25 cellular contexts compared by ENCODE assay signal in the genomic region with DNA sequence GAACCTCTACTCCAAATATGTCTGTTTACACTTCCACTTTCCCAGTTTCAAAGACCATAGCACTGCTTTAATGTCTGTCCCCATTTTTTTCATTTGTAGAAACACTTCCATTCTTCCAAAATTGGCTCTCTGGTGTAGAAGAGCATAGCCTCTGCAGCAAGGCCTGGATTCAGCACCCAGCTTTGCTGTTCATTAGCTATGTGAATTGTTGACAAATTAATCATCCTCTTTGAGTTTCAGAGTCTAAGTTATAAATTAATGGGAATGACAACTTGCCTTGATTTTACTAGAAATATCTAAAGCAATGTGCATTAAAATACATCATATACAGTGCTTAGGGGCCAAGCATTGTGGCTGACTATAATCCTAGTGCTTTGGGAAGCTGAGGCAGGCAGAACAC. TPM values are rescaled to one million over a fixed set of nuclear protein-coding genes. Genes with fewer than 3 reads are reported as not detected.
DNase-seq lines count a peak whose midpoint lies in the region; ATAC-seq and TF ChIP-seq lines count a peak whose summit lies in the region.
"Had no signal": no experiment of that assay in that cellular context is flagged by ENCODE, and none has a peak within 500 bp of the region (broad histone marks: within the 10 kb centered on the region; RNA-seq: fewer than 3 reads in every experiment).

No MANE protein-coding gene starts in this region.

- CTCF ChIA-PET in WTC11 (lab: Charles Lee) = no interaction called here

- ATAC-seq in WTC11 = no peak
- no peak for ATAC-seq in GM18498 (IDR thresholded peaks at IDR 0.05; ENCODE audit: unreplicated experiment)
- ATAC-seq in GM19328 (IDR thresholded peaks at IDR 0.05; ENCODE audit: unreplicated experiment) = no peak
- ATAC-seq: GM12878 had no signal

- peak overlapping the region; percentile 80; the same call in 1 of the 2 replicates for H3K27ac Mint-ChIP-seq in WTC11
- H3K27ac Mint-ChIP-seq: CD14-positive monocyte; CD4-positive, alpha-beta memory T cell; CD4-positive, CD25-positive, alpha-beta regulatory T cell; CD8-positive, alpha-beta memory T cell had no signal

- no peak for TF ChIP-seq CTCF in WTC11 (IDR thresholded peaks at IDR 0.05)

- no peaks in the 10 kb centered on the region for H3K36me3 Mint-ChIP-seq in WTC11
- H3K36me3 Mint-ChIP-seq: CD14-positive monocyte; CD4-positive, alpha-beta memory T cell; CD4-positive, CD25-positive, alpha-beta regulatory T cell; CD8-positive, alpha-beta memory T cell had no signal

- H3K4me1 Mint-ChIP-seq in WTC11 = peaks cover 17% of the 10 kb centered on the region
- H3K4me1 Mint-ChIP-seq: CD14-positive monocyte; CD4-positive, alpha-beta memory T cell; CD4-positive, CD25-positive, alpha-beta regulatory T cell; CD8-positive, alpha-beta memory T cell had no signal

- H3K9me3 Mint-ChIP-seq in WTC11 = no peaks in the 10 kb centered on the region
- H3K9me3 Mint-ChIP-seq: CD4-positive, alpha-beta memory T cell; CD8-positive, alpha-beta memory T cell had no signal

- DNase-seq in WTC11 (ENCODE audit: low spot score) = no peak
- DNase-seq in kidney glomerular epithelial cell (lab: John Stamatoyannopoulos, UW) = peak; percentile 15
- peak; percentile 76 for DNase-seq in renal cortical epithelial cell (ENCODE audit: low read depth)
- no peak for DNase-seq in NCI-H2081 treated with DMSO at 0.1 percent for 48 hours (lab: John Stamatoyannopoulos, UW)
- DNase-seq: 8988T; ACHN; BE2C; C1 segment of cervical spinal cord; CD4-positive, alpha-beta memory T cell; CD4-positive, CD25-positive, alpha-beta regulatory T cell; CD8-positive, alpha-beta memory T cell; COR-L47; DMS 273 treated with DMSO at 0.1 percent for 48 hours; DMS153; DMS53; DMS79; DND-41; EL; GDM1 had no signal

- POLR2A ChIA-PET in WTC11 (lab: Charles Lee) = no interaction called here

- no peaks in the 10 kb centered on the region for H3K27me3 Mint-ChIP-seq in WTC11 (ENCODE audit: low read depth)
- H3K27me3 Mint-ChIP-seq: CD4-positive, alpha-beta memory T cell; CD4-positive, CD25-positive, alpha-beta regulatory T cell; CD8-positive, alpha-beta memory T cell had no signal

- H3K4me3 Mint-ChIP-seq in WTC11 = no peak overlapping the region
- H3K4me3 Mint-ChIP-seq: CD14-positive monocyte; CD4-positive, alpha-beta memory T cell; CD4-positive, CD25-positive, alpha-beta regulatory T cell; CD8-positive, alpha-beta memory T cell had no signal

TF ChIP-seq in WTC11, 78 proteins besides CTCF, POLR2A, EP300 and RAD21 (continues in another document):
- no peak for TF ChIP-seq PRRX2 (CRISPR knock-in tag; IDR thresholded peaks at IDR 0.05)
- no peak for TF ChIP-seq FOXJ3 (CRISPR knock-in tag; IDR thresholded peaks at IDR 0.05; ENCODE audit: borderline replicate concordance)
- no peak for TF ChIP-seq JAZF1 (CRISPR knock-in tag; IDR thresholded peaks at IDR 0.05)
- TF ChIP-seq OVOL2 (CRISPR knock-in tag; IDR thresholded peaks at IDR 0.05; ENCODE audit: borderline replicate concordance) = no peak
- no peak for TF ChIP-seq TEAD1 (CRISPR knock-in tag; IDR thresholded peaks at IDR 0.05)
- TF ChIP-seq, protein P1, sequence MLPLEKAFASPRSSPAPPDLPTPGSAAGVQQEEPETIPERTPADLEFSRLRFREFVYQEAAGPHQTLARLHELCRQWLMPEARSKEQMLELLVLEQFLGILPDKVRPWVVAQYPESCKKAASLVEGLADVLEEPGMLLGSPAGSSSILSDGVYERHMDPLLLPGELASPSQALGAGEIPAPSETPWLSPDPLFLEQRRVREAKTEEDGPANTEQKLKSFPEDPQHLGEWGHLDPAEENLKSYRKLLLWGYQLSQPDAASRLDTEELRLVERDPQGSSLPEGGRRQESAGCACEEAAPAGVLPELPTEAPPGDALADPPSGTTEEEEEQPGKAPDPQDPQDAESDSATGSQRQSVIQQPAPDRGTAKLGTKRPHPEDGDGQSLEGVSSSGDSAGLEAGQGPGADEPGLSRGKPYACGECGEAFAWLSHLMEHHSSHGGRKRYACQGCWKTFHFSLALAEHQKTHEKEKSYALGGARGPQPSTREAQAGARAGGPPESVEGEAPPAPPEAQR (CRISPR knock-in tag; IDR thresholded peaks at IDR 0.05) = no peak
- TF ChIP-seq HMGA2 (CRISPR knock-in tag; IDR thresholded peaks at IDR 0.05) = no peak
- TF ChIP-seq ZNF416 (CRISPR knock-in tag; IDR thresholded peaks at IDR 0.05) = no peak
- TF ChIP-seq, protein P2, sequence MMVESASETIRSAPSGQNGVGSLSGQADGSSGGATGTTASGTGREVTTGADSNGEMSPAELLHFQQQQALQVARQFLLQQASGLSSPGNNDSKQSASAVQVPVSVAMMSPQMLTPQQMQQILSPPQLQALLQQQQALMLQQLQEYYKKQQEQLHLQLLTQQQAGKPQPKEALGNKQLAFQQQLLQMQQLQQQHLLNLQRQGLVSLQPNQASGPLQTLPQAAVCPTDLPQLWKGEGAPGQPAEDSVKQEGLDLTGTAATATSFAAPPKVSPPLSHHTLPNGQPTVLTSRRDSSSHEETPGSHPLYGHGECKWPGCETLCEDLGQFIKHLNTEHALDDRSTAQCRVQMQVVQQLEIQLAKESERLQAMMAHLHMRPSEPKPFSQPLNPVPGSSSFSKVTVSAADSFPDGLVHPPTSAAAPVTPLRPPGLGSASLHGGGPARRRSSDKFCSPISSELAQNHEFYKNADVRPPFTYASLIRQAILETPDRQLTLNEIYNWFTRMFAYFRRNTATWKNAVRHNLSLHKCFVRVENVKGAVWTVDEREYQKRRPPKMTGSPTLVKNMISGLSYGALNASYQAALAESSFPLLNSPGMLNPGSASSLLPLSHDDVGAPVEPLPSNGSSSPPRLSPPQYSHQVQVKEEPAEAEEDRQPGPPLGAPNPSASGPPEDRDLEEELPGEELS (CRISPR knock-in tag; IDR thresholded peaks at IDR 0.05) = no peak
- no peak for TF ChIP-seq RELA (CRISPR knock-in tag; IDR thresholded peaks at IDR 0.05; ENCODE audit: borderline replicate concordance)
- no peak for TF ChIP-seq NR2C2 (CRISPR knock-in tag; IDR thresholded peaks at IDR 0.05)
- TF ChIP-seq, protein P3, sequence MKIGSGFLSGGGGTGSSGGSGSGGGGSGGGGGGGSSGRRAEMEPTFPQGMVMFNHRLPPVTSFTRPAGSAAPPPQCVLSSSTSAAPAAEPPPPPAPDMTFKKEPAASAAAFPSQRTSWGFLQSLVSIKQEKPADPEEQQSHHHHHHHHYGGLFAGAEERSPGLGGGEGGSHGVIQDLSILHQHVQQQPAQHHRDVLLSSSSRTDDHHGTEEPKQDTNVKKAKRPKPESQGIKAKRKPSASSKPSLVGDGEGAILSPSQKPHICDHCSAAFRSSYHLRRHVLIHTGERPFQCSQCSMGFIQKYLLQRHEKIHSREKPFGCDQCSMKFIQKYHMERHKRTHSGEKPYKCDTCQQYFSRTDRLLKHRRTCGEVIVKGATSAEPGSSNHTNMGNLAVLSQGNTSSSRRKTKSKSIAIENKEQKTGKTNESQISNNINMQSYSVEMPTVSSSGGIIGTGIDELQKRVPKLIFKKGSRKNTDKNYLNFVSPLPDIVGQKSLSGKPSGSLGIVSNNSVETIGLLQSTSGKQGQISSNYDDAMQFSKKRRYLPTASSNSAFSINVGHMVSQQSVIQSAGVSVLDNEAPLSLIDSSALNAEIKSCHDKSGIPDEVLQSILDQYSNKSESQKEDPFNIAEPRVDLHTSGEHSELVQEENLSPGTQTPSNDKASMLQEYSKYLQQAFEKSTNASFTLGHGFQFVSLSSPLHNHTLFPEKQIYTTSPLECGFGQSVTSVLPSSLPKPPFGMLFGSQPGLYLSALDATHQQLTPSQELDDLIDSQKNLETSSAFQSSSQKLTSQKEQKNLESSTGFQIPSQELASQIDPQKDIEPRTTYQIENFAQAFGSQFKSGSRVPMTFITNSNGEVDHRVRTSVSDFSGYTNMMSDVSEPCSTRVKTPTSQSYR (CRISPR knock-in tag; IDR thresholded peaks at IDR 0.05) = no peak
- TF ChIP-seq TP53 (CRISPR knock-in tag; IDR thresholded peaks at IDR 0.05) = no peak
- TF ChIP-seq GRHL2 (CRISPR knock-in tag; IDR thresholded peaks at IDR 0.05; ENCODE audit: insufficient replicate concordance, severe bottlenecking) = no peak
- TF ChIP-seq, protein P4, sequence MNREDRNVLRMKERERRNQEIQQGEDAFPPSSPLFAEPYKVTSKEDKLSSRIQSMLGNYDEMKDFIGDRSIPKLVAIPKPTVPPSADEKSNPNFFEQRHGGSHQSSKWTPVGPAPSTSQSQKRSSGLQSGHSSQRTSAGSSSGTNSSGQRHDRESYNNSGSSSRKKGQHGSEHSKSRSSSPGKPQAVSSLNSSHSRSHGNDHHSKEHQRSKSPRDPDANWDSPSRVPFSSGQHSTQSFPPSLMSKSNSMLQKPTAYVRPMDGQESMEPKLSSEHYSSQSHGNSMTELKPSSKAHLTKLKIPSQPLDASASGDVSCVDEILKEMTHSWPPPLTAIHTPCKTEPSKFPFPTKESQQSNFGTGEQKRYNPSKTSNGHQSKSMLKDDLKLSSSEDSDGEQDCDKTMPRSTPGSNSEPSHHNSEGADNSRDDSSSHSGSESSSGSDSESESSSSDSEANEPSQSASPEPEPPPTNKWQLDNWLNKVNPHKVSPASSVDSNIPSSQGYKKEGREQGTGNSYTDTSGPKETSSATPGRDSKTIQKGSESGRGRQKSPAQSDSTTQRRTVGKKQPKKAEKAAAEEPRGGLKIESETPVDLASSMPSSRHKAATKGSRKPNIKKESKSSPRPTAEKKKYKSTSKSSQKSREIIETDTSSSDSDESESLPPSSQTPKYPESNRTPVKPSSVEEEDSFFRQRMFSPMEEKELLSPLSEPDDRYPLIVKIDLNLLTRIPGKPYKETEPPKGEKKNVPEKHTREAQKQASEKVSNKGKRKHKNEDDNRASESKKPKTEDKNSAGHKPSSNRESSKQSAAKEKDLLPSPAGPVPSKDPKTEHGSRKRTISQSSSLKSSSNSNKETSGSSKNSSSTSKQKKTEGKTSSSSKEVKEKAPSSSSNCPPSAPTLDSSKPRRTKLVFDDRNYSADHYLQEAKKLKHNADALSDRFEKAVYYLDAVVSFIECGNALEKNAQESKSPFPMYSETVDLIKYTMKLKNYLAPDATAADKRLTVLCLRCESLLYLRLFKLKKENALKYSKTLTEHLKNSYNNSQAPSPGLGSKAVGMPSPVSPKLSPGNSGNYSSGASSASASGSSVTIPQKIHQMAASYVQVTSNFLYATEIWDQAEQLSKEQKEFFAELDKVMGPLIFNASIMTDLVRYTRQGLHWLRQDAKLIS (CRISPR knock-in tag; IDR thresholded peaks at IDR 0.05; ENCODE audit: borderline replicate concordance) = no peak
- TF ChIP-seq NR3C1 (CRISPR knock-in tag; conservative IDR thresholded peaks at IDR 0.05; ENCODE audit: low read depth) = no peak
- TF ChIP-seq ZNF263 (CRISPR knock-in tag; IDR thresholded peaks at IDR 0.05; ENCODE audit: low read depth) = no peak
- TF ChIP-seq ZNF138 (CRISPR knock-in tag; conservative IDR thresholded peaks at IDR 0.05) = no peak

RNA-seq across cellular contexts. Expression of a gene that starts 22.4 kb away (rescaled TPM):
- total RNA-seq in WTC11 (2021) (11.4 to 20.0 TPM (median 17.9 TPM) in 3 replicates), renal cortical epithelial cell (0.05 and 3.1 TPM in 2 replicates)
- total RNA-seq: A673; CD4-positive, alpha-beta memory T cell; CD4-positive, CD25-positive, alpha-beta regulatory T cell; CD8-positive, alpha-beta memory T cell; G401; GM12878 had no signal

Comparison
In these comparisons a context has a peak if more than half of its experiments do, and no peak if none do; other contexts are left out.
1. DNase-seq: peak in kidney glomerular epithelial cell (single experiment) and renal cortical epithelial cell (single experiment); none in WTC11 (single experiment) and NCI-H2081 treated with DMSO at 0.1 percent for 48 hours (single experiment).